Comparison of ENCODE assay signal across 1 cellular context in the genomic region with DNA sequence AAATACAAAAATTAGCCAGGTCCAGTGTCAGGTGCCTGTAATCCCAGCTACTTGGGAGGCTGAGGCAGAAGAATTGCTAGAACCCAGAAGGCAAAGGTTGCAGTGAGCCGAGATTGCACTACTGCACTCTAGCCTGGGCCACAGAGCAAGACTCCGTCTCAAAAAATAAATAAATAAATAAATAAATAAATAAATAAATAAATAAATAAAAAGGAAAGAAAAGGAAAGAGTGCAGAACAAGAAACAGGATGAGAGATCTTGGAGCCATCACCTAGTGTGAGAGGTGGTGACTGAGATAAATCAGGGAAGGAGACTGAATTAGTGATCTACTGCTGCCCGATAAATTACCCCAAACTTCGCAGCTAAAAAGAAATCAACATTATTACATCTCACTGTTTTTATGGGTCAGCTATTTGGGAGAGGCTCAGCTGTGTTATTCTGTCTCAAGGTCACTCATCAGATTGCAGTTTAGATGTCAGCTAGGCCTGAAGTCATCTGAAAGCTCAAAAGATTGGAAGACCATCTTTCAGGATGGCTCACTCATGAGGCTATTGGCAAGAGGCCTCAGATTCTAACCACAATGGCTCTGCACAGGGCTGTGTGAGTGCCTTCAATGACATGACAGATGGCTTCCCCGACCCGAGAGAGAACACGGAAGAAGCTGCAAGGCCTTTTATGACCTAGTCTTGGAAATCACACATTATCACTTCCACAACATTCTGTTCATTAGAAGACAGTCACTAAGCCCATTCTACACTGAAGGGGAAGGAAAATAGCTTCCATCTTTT.
TF ChIP-seq lines count a peak whose summit lies in the region.

No MANE protein-coding gene starts in this region.

TF ChIP-seq in HEK293, 187 proteins besides CTCF, POLR2A, EP300 and RAD21 (continued from another document and continues in another):
- TF ChIP-seq, protein P1, sequence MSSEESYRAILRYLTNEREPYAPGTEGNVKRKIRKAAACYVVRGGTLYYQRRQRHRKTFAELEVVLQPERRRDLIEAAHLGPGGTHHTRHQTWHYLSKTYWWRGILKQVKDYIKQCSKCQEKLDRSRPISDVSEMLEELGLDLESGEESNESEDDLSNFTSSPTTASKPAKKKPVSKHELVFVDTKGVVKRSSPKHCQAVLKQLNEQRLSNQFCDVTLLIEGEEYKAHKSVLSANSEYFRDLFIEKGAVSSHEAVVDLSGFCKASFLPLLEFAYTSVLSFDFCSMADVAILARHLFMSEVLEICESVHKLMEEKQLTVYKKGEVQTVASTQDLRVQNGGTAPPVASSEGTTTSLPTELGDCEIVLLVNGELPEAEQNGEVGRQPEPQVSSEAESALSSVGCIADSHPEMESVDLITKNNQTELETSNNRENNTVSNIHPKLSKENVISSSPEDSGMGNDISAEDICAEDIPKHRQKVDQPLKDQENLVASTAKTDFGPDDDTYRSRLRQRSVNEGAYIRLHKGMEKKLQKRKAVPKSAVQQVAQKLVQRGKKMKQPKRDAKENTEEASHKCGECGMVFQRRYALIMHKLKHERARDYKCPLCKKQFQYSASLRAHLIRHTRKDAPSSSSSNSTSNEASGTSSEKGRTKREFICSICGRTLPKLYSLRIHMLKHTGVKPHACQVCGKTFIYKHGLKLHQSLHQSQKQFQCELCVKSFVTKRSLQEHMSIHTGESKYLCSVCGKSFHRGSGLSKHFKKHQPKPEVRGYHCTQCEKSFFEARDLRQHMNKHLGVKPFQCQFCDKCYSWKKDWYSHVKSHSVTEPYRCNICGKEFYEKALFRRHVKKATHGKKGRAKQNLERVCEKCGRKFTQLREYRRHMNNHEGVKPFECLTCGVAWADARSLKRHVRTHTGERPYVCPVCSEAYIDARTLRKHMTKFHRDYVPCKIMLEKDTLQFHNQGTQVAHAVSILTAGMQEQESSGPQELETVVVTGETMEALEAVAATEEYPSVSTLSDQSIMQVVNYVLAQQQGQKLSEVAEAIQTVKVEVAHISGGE (tag by site-specific recombination; conservative IDR thresholded peaks at IDR 0.05; ENCODE audit: low read depth) = peak; percentile 88
- TF ChIP-seq, protein P2, sequence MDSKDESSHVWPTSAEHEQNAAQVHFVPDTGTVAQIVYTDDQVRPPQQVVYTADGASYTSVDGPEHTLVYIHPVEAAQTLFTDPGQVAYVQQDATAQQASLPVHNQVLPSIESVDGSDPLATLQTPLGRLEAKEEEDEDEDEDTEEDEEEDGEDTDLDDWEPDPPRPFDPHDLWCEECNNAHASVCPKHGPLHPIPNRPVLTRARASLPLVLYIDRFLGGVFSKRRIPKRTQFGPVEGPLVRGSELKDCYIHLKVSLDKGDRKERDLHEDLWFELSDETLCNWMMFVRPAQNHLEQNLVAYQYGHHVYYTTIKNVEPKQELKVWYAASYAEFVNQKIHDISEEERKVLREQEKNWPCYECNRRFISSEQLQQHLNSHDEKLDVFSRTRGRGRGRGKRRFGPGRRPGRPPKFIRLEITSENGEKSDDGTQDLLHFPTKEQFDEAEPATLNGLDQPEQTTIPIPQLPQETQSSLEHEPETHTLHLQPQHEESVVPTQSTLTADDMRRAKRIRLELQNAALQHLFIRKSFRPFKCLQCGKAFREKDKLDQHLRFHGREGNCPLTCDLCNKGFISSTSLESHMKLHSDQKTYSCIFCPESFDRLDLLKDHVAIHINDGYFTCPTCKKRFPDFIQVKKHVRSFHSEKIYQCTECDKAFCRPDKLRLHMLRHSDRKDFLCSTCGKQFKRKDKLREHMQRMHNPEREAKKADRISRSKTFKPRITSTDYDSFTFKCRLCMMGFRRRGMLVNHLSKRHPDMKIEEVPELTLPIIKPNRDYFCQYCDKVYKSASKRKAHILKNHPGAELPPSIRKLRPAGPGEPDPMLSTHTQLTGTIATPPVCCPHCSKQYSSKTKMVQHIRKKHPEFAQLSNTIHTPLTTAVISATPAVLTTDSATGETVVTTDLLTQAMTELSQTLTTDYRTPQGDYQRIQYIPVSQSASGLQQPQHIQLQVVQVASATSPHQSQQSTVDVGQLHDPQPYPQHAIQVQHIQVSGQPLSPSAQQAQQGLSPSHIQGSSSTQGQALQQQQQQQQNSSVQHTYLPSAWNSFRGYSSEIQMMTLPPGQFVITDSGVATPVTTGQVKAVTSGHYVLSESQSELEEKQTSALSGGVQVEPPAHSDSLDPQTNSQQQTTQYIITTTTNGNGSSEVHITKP (tag by site-specific recombination; IDR thresholded peaks at IDR 0.05) = no peak
- no peak for TF ChIP-seq ZNF292 (tag by site-specific recombination; IDR thresholded peaks at IDR 0.05; ENCODE audit: borderline replicate concordance, low read depth)
- TF ChIP-seq, protein P3, sequence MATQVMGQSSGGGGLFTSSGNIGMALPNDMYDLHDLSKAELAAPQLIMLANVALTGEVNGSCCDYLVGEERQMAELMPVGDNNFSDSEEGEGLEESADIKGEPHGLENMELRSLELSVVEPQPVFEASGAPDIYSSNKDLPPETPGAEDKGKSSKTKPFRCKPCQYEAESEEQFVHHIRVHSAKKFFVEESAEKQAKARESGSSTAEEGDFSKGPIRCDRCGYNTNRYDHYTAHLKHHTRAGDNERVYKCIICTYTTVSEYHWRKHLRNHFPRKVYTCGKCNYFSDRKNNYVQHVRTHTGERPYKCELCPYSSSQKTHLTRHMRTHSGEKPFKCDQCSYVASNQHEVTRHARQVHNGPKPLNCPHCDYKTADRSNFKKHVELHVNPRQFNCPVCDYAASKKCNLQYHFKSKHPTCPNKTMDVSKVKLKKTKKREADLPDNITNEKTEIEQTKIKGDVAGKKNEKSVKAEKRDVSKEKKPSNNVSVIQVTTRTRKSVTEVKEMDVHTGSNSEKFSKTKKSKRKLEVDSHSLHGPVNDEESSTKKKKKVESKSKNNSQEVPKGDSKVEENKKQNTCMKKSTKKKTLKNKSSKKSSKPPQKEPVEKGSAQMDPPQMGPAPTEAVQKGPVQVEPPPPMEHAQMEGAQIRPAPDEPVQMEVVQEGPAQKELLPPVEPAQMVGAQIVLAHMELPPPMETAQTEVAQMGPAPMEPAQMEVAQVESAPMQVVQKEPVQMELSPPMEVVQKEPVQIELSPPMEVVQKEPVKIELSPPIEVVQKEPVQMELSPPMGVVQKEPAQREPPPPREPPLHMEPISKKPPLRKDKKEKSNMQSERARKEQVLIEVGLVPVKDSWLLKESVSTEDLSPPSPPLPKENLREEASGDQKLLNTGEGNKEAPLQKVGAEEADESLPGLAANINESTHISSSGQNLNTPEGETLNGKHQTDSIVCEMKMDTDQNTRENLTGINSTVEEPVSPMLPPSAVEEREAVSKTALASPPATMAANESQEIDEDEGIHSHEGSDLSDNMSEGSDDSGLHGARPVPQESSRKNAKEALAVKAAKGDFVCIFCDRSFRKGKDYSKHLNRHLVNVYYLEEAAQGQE (tag by site-specific recombination; IDR thresholded peaks at IDR 0.05) = peak; percentile 79
- no peak for TF ChIP-seq ZNF792 (tag by site-specific recombination; IDR thresholded peaks at IDR 0.05)
- TF ChIP-seq, protein P4, sequence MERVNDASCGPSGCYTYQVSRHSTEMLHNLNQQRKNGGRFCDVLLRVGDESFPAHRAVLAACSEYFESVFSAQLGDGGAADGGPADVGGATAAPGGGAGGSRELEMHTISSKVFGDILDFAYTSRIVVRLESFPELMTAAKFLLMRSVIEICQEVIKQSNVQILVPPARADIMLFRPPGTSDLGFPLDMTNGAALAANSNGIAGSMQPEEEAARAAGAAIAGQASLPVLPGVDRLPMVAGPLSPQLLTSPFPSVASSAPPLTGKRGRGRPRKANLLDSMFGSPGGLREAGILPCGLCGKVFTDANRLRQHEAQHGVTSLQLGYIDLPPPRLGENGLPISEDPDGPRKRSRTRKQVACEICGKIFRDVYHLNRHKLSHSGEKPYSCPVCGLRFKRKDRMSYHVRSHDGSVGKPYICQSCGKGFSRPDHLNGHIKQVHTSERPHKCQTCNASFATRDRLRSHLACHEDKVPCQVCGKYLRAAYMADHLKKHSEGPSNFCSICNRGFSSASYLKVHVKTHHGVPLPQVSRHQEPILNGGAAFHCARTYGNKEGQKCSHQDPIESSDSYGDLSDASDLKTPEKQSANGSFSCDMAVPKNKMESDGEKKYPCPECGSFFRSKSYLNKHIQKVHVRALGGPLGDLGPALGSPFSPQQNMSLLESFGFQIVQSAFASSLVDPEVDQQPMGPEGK (tag by site-specific recombination; IDR thresholded peaks at IDR 0.05) = no peak
- no peak for TF ChIP-seq ZNF626 (tag by site-specific recombination; IDR thresholded peaks at IDR 0.05)
- no peak for TF ChIP-seq TRIM28 (IDR thresholded peaks at IDR 0.05; ENCODE audit: borderline replicate concordance, low read length)
- peak; percentile 55; the same call in 1 of the 2 replicates for TF ChIP-seq ZNF223 (tag by site-specific recombination; IDR thresholded peaks at IDR 0.05)
- peak; percentile 74; the same call in 1 of the 2 replicates for TF ChIP-seq ZNF530 (tag by site-specific recombination; IDR thresholded peaks at IDR 0.05; ENCODE audit: low read depth)
- no peak for TF ChIP-seq SP2 (tag by site-specific recombination; IDR thresholded peaks at IDR 0.05)
- TF ChIP-seq YY2 (tag by site-specific recombination; IDR thresholded peaks at IDR 0.05) = no peak
- no peak for TF ChIP-seq HOXA7 (CRISPR knock-in tag; IDR thresholded peaks at IDR 0.05; ENCODE audit: borderline replicate concordance)
- no peak for TF ChIP-seq BCL11B (tag by site-specific recombination; IDR thresholded peaks at IDR 0.05; ENCODE audit: low read depth)
- TF ChIP-seq, protein P5, sequence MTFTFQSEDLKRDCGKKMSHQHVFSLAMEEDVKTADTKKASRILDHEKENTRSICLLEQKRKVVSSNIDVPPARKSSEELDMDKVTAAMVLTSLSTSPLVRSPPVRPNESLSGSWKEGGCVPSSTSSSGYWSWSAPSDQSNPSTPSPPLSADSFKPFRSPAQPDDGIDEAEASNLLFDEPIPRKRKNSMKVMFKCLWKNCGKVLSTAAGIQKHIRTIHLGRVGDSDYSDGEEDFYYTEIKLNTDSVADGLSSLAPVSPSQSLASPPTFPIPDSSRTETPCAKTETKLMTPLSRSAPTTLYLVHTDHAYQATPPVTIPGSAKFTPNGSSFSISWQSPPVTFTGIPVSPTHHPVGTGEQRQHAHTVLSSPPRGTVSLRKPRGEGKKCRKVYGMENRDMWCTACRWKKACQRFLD (tag by site-specific recombination; IDR thresholded peaks at IDR 0.05) = no peak
- no peak for TF ChIP-seq OSR2 (tag by site-specific recombination; IDR thresholded peaks at IDR 0.05)
- TF ChIP-seq ZFP69B (tag by site-specific recombination; IDR thresholded peaks at IDR 0.05) = no peak
- no peak for TF ChIP-seq MYNN (tag by site-specific recombination; IDR thresholded peaks at IDR 0.05; ENCODE audit: borderline replicate concordance)
- no peak for TF ChIP-seq KLF16 (tag by site-specific recombination; IDR thresholded peaks at IDR 0.05)
- peak; percentile 72; the same call in 1 of the 2 replicates for TF ChIP-seq ZNF791 (tag by site-specific recombination; IDR thresholded peaks at IDR 0.05)
- TF ChIP-seq ZNF132 (tag by site-specific recombination; IDR thresholded peaks at IDR 0.05; ENCODE audit: borderline replicate concordance) = no peak
- no peak for TF ChIP-seq MEIS1 (CRISPR knock-in tag; IDR thresholded peaks at IDR 0.05; ENCODE audit: borderline replicate concordance)
- no peak for TF ChIP-seq ZFP41 (tag by site-specific recombination; IDR thresholded peaks at IDR 0.05; ENCODE audit: borderline replicate concordance)
- TF ChIP-seq, protein P6, sequence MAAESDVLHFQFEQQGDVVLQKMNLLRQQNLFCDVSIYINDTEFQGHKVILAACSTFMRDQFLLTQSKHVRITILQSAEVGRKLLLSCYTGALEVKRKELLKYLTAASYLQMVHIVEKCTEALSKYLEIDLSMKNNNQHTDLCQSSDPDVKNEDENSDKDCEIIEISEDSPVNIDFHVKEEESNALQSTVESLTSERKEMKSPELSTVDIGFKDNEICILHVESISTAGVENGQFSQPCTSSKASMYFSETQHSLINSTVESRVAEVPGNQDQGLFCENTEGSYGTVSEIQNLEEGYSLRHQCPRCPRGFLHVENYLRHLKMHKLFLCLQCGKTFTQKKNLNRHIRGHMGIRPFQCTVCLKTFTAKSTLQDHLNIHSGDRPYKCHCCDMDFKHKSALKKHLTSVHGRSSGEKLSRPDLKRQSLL (tag by site-specific recombination; IDR thresholded peaks at IDR 0.05) = no peak
- TF ChIP-seq WT1 (tag by site-specific recombination; IDR thresholded peaks at IDR 0.05) = no peak
- TF ChIP-seq, protein P7, sequence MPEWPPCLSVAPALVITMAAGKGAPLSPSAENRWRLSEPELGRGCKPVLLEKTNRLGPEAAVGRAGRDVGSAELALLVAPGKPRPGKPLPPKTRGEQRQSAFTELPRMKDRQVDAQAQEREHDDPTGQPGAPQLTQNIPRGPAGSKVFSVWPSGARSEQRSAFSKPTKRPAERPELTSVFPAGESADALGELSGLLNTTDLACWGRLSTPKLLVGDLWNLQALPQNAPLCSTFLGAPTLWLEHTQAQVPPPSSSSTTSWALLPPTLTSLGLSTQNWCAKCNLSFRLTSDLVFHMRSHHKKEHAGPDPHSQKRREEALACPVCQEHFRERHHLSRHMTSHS (tag by site-specific recombination; IDR thresholded peaks at IDR 0.05) = no peak
- peak; percentile 63; the same call in 1 of the 2 replicates for TF ChIP-seq KLF7 (tag by site-specific recombination; IDR thresholded peaks at IDR 0.05; ENCODE audit: borderline replicate concordance)
- TF ChIP-seq ZNF140 (tag by site-specific recombination; IDR thresholded peaks at IDR 0.05) = peak; percentile 94
- no peak for TF ChIP-seq ZNF521 (tag by site-specific recombination; IDR thresholded peaks at IDR 0.05)
- TF ChIP-seq ZNF610 (tag by site-specific recombination; IDR thresholded peaks at IDR 0.05; ENCODE audit: borderline replicate concordance) = no peak
- TF ChIP-seq SETDB1 (IDR thresholded peaks at IDR 0.05; ENCODE audit: insufficient read length, low read length) = no peak
- TF ChIP-seq, protein P8, sequence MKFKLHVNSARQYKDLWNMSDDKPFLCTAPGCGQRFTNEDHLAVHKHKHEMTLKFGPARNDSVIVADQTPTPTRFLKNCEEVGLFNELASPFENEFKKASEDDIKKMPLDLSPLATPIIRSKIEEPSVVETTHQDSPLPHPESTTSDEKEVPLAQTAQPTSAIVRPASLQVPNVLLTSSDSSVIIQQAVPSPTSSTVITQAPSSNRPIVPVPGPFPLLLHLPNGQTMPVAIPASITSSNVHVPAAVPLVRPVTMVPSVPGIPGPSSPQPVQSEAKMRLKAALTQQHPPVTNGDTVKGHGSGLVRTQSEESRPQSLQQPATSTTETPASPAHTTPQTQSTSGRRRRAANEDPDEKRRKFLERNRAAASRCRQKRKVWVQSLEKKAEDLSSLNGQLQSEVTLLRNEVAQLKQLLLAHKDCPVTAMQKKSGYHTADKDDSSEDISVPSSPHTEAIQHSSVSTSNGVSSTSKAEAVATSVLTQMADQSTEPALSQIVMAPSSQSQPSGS (tag by site-specific recombination; IDR thresholded peaks at IDR 0.05; ENCODE audit: low read depth) = no peak
- TF ChIP-seq ZNF664 (tag by site-specific recombination; IDR thresholded peaks at IDR 0.05) = peak; percentile 84
- TF ChIP-seq ZNF768 (tag by site-specific recombination; IDR thresholded peaks at IDR 0.05) = no peak
- TF ChIP-seq ZBTB21 (tag by site-specific recombination; IDR thresholded peaks at IDR 0.05) = peak; percentile 70
